11 cellular contexts compared by ENCODE assay signal in genomic region chr2:214127178-214127970, GRCh38.
DNase-seq lines count a peak whose midpoint lies in the region; ATAC-seq and TF ChIP-seq lines count a peak whose summit lies in the region.
"Had no signal": no experiment of that assay in that cellular context is flagged by ENCODE, and none has a peak within 500 bp of the region (broad histone marks: within the 10 kb centered on the region; RNA-seq: fewer than 3 reads in every experiment).

No MANE protein-coding gene starts in this region.

- H3K27ac ChIP-seq in mesendoderm (ENCODE audit: low read depth, low read length) (no peak overlapping the region), MM.1S (ENCODE audit: low read length) (no peak overlapping the region), transverse colon (no peak overlapping the region)
- H3K27ac ChIP-seq: right lobe of liver had no signal

- TF ChIP-seq POLR2A in transverse colon (IDR thresholded peaks at IDR 0.05) = no peak

- no peaks in the 10 kb centered on the region for H3K27me3 Mint-ChIP-seq in Calu3 (ENCODE audit: unreplicated experiment)

- TF ChIP-seq CTCF in Calu3 (IDR thresholded peaks at IDR 0.05; ENCODE audit: unreplicated experiment) = no peak
- no peak for TF ChIP-seq CTCF in MM.1S (IDR thresholded peaks at IDR 0.05; ENCODE audit: low read length)
- TF ChIP-seq CTCF in transverse colon (IDR thresholded peaks at IDR 0.05) = no peak

- intact Hi-C loops in Calu3 (cut with micrococcal nuclease; ENCODE audit: unreplicated experiment) = no loop called here
- intact Hi-C loops in transverse colon (cut with DNase I; ENCODE audit: low total_unique reads) = no loop called here

- H3K79me2 ChIP-seq in mesendoderm (ENCODE audit: control insufficient read depth, insufficient read depth, low read length) (no peaks in the 10 kb centered on the region), MM.1S (ENCODE audit: low read length) (no peaks in the 10 kb centered on the region)

- no peaks in the 10 kb centered on the region for H3K9me2 ChIP-seq in MM.1S (replicated peaks; ENCODE audit: insufficient read depth, low read length)

- H2BK120ac ChIP-seq in mesendoderm (ENCODE audit: low read depth, low read length) = no peak overlapping the region

- peaks cover 34% of the 10 kb centered on the region for H3K4me1 Mint-ChIP-seq in Calu3 (ENCODE audit: low read depth, unreplicated experiment)

- H3K4me1 ChIP-seq in mesendoderm (ENCODE audit: control insufficient read depth, low read depth, low read length) (no peaks in the 10 kb centered on the region), MM.1S (ENCODE audit: low read length) (no peaks in the 10 kb centered on the region), transverse colon (no peaks in the 10 kb centered on the region)
- H3K4me1 ChIP-seq: right lobe of liver had no signal

- peak; percentile 74 for ATAC-seq in esophagus mucosa
- ATAC-seq in HG03039 (IDR thresholded peaks at IDR 0.05; ENCODE audit: unreplicated experiment) = no peak
- ATAC-seq: right lobe of liver had no signal

- CTCF ChIA-PET in Calu3 (lab: Charles Lee) = interaction anchor here (0.6 kb wide), 1 partner anchor 1545 kb away, joined by 4 read pairs; no protein-coding TSS in a partner anchor

- H3F3A ChIP-seq in MM.1S (ENCODE audit: insufficient read depth, low read length) = no peaks in the 10 kb centered on the region

- peak overlapping the region; percentile 76 for H3K27ac Mint-ChIP-seq in Calu3 (ENCODE audit: unreplicated experiment)

- H4K5ac ChIP-seq in mesendoderm (ENCODE audit: low read length) = no peak overlapping the region

- H3K27me3 ChIP-seq in mesendoderm (ENCODE audit: insufficient read depth, low read length, poor library complexity) (no peaks in the 10 kb centered on the region), MM.1S (replicated peaks; ENCODE audit: insufficient read depth, low read length) (no peaks in the 10 kb centered on the region), transverse colon (no peaks in the 10 kb centered on the region)
- H3K27me3 ChIP-seq: right lobe of liver had no signal

- no peak overlapping the region for H2BK5ac ChIP-seq in mesendoderm (ENCODE audit: low read length)

- no peak for TF ChIP-seq EP300 in transverse colon (IDR thresholded peaks at IDR 0.05; ENCODE audit: low read depth)

- H2BK15ac ChIP-seq in mesendoderm (replicated peaks; ENCODE audit: low read depth) = no peak overlapping the region

- whole genome bisulfite sequencing in mesendoderm (ENCODE audit: extremely low coverage, insufficient coverage, low lambda C conversion rate) = no CpG with 5 or more reads among the region's 1 CpG
- 50 to 55% methylated on average over 1 of the region's 1 CpG for WGBS in transverse colon (ENCODE audit: low coverage in 1 of 2), 2 donors

- H3K18ac ChIP-seq in mesendoderm (ENCODE audit: low read length) = no peak overlapping the region

- H3K9me3 Mint-ChIP-seq in Calu3 (ENCODE audit: low read depth, unreplicated experiment) = peaks cover 5% of the 10 kb centered on the region

- no peaks in the 10 kb centered on the region for H3K36me3 Mint-ChIP-seq in Calu3 (ENCODE audit: insufficient read depth, unreplicated experiment)

- H3K4ac ChIP-seq in mesendoderm (ENCODE audit: low read depth, low read length) = no peak overlapping the region

- H4K20me1 ChIP-seq in MM.1S (ENCODE audit: insufficient read depth, low read length) = no peaks in the 10 kb centered on the region

- H3K4me3 Mint-ChIP-seq in Calu3 (ENCODE audit: low read depth, unreplicated experiment) = no peak overlapping the region

- no peak overlapping the region for H2AK5ac ChIP-seq in mesendoderm (ENCODE audit: low read length)

- no peak overlapping the region for H3K4me3 ChIP-seq in mesendoderm (ENCODE audit: low read length)
- no peak overlapping the region for H3K4me3 ChIP-seq in MM.1S (ENCODE audit: low read length)
- H3K4me3 ChIP-seq in transverse colon = no peak overlapping the region
- H3K4me3 ChIP-seq: right lobe of liver had no signal

- H2AFZ ChIP-seq in MM.1S (ENCODE audit: low read length) = no peak overlapping the region

- no peak overlapping the region for H3K4me2 ChIP-seq in mesendoderm (ENCODE audit: low read length)
- no peak overlapping the region for H3K4me2 ChIP-seq in MM.1S (ENCODE audit: low read depth, low read length)

- peak; percentile 23 for DNase-seq in Calu3
- DNase-seq in NCI-H69 (lab: John Stamatoyannopoulos, UW) = peak; percentile 39
- DNase-seq in mesendoderm = peak; percentile 39
- DNase-seq in MM.1S = no peak
- DNase-seq in transverse colon = no peak
- DNase-seq in GF-D8 (lab: John Stamatoyannopoulos, UW) = no peak
- DNase-seq: Caco-2, MV-4-11, right lobe of liver had no signal

- H3K9ac ChIP-seq in mesendoderm (ENCODE audit: low read length) (no peak overlapping the region), MM.1S (ENCODE audit: low read length) (no peak overlapping the region)

- BruUV-seq in Calu3 (replicated peaks; lab: Mats Ljungman, UMichigan) = no TSS peak

- no peaks in the 10 kb centered on the region for H3K79me1 ChIP-seq in mesendoderm (ENCODE audit: low read length)

- no peak overlapping the region for H3K56ac ChIP-seq in mesendoderm (ENCODE audit: low read length)

- H3K9me3 ChIP-seq in MM.1S (replicated peaks; ENCODE audit: insufficient read depth, low read length) = no peaks in the 10 kb centered on the region; the same call in 1 of the 2 replicates
- no peaks in the 10 kb centered on the region for H3K9me3 ChIP-seq in transverse colon
- H3K9me3 ChIP-seq: Caco-2, right lobe of liver had no signal

- H3K36me3 ChIP-seq in mesendoderm (ENCODE audit: control insufficient read depth, insufficient read depth, low read length) (no peaks in the 10 kb centered on the region), MM.1S (replicated peaks; ENCODE audit: insufficient read depth, low read length) (no peaks in the 10 kb centered on the region), transverse colon (no peaks in the 10 kb centered on the region)
- H3K36me3 ChIP-seq: right lobe of liver had no signal

- in situ Hi-C loops in transverse colon (cut with MboI; ENCODE audit: low pct_ligation_motif_present in 1 of 4, low pct_unique_long_range_greater_than_20kb in 1 of 4, low sequenced_read_pairs in 3 of 4) = no loop called here

- no peak overlapping the region for H4K8ac ChIP-seq in mesendoderm (ENCODE audit: low read depth, low read length)

- no peak overlapping the region for H3K23ac ChIP-seq in mesendoderm (ENCODE audit: low read length)

Comparison
In these comparisons a context has a peak if more than half of its experiments do, and no peak if none do; other contexts are left out.
1. DNase-seq: peak in Calu3 (single experiment), NCI-H69 (single experiment) and mesendoderm (single experiment); none in MM.1S (single experiment), transverse colon (single experiment) and GF-D8 (single experiment).